33 cellular contexts compared by ENCODE assay signal in genomic region chr12:55499810-55500252, GRCh38. TPM values are rescaled to one million over a fixed set of nuclear protein-coding genes. Genes with fewer than 3 reads are reported as not detected.
A peak's percentile ranks its signal among the peaks of the same experiment; 100 is the strongest.
DNase-seq lines count a peak whose midpoint lies in the region; ATAC-seq and TF ChIP-seq lines count a peak whose summit lies in the region.
"Had no signal": no experiment of that assay in that cellular context is flagged by ENCODE, and none has a peak within 500 bp of the region (broad histone marks: within the 10 kb centered on the region; RNA-seq: fewer than 3 reads in every experiment).

No MANE protein-coding gene starts in this region.

- H3K9ac ChIP-seq in Loucy (ENCODE audit: low read depth, low read length, poor library complexity, severe bottlenecking) (no peak overlapping the region), endodermal cell (ENCODE audit: extremely low read depth, low read length, poor library complexity, severe bottlenecking) (no peak overlapping the region), smooth muscle cell (ENCODE audit: low read depth) (no peak overlapping the region)

- 87 to 100% methylated on average over 1 to 2 of the region's 2 CpGs for WGBS in endodermal cell (ENCODE audit: insufficient coverage in 1 of 2, insufficient read length in 1 of 2), 2 experiments
- 25% methylated on average over 2 of the region's 2 CpGs for whole genome bisulfite sequencing in smooth muscle cell (ENCODE audit: low lambda C conversion rate)

- H3K9me3 ChIP-seq in Loucy (ENCODE audit: insufficient read depth, low read depth, low read length) (no peaks in the 10 kb centered on the region), endodermal cell (ENCODE audit: control insufficient read depth, low read length) (no peaks in the 10 kb centered on the region), mucosa of descending colon (no peaks in the 10 kb centered on the region), smooth muscle cell (replicated peaks; ENCODE audit: low read depth) (no peaks in the 10 kb centered on the region)
- H3K9me3 ChIP-seq: gastroesophageal sphincter, psoas muscle, thoracic aorta had no signal

- H3K4me3 Mint-ChIP-seq in endodermal cell, result no peak overlapping the region
- H3K4me3 Mint-ChIP-seq: activated naive CD8-positive, alpha-beta T cell treated with anti-CD3 and anti-CD28 coated beads for 36 hours; natural killer cell; T-helper 17 cell had no signal

- H3K4me1 ChIP-seq in Loucy (ENCODE audit: insufficient read depth, low read length, poor library complexity, severe bottlenecking), result no peaks in the 10 kb centered on the region
- no peaks in the 10 kb centered on the region for H3K4me1 ChIP-seq in endodermal cell (ENCODE audit: control insufficient read depth, insufficient read depth, low read length)
- peaks cover 3% of the 10 kb centered on the region for H3K4me1 ChIP-seq in mucosa of descending colon (ENCODE audit: low read depth)
- H3K4me1 ChIP-seq in smooth muscle cell (ENCODE audit: low read depth), result no peaks in the 10 kb centered on the region
- H3K4me1 ChIP-seq: gastroesophageal sphincter, psoas muscle had no signal

- H3K36me3 ChIP-seq in Loucy (ENCODE audit: insufficient read depth, low read length) (no peaks in the 10 kb centered on the region), endodermal cell (ENCODE audit: control insufficient read depth, insufficient read depth, low read length) (no peaks in the 10 kb centered on the region), mucosa of descending colon (ENCODE audit: low read depth) (no peaks in the 10 kb centered on the region), smooth muscle cell (ENCODE audit: low read depth) (no peaks in the 10 kb centered on the region)
- H3K36me3 ChIP-seq: gastroesophageal sphincter, thoracic aorta, WERI-Rb-1 had no signal

- H3K27me3 ChIP-seq in Loucy (ENCODE audit: insufficient read depth, low read length, poor library complexity, severe bottlenecking), result no peaks in the 10 kb centered on the region
- H3K27me3 ChIP-seq in endodermal cell (ENCODE audit: control insufficient read depth, insufficient read depth, low read length, poor library complexity, severe bottlenecking), result no peaks in the 10 kb centered on the region
- no peaks in the 10 kb centered on the region for H3K27me3 ChIP-seq in smooth muscle cell (ENCODE audit: low read depth)
- H3K27me3 ChIP-seq: gastroesophageal sphincter had no signal

- H3K79me2 ChIP-seq in Loucy (ENCODE audit: insufficient read depth, low read length) (no peaks in the 10 kb centered on the region), smooth muscle cell (ENCODE audit: low read depth) (no peaks in the 10 kb centered on the region)

- H3F3A ChIP-seq in Loucy (ENCODE audit: low read depth) (no peaks in the 10 kb centered on the region), smooth muscle cell (ENCODE audit: low read depth) (no peaks in the 10 kb centered on the region)

- H3K27me3 Mint-ChIP-seq in endodermal cell (ENCODE audit: insufficient read depth), result peaks cover 3% of the 10 kb centered on the region

- H3K4me1 Mint-ChIP-seq in endodermal cell, result no peaks in the 10 kb centered on the region
- H3K4me1 Mint-ChIP-seq: activated naive CD8-positive, alpha-beta T cell treated with anti-CD3 and anti-CD28 coated beads for 36 hours; natural killer cell had no signal

- TF ChIP-seq CTCF in Loucy (conservative IDR thresholded peaks at IDR 0.05; ENCODE audit: low read length) (no peak), endodermal cell (conservative IDR thresholded peaks at IDR 0.05) (no peak), mucosa of descending colon (IDR thresholded peaks at IDR 0.05) (no peak), smooth muscle cell (IDR thresholded peaks at IDR 0.05; ENCODE audit: borderline replicate concordance, insufficient read depth, poor library complexity, severe bottlenecking) (no peak)

- no peak overlapping the region for H3K27ac Mint-ChIP-seq in endodermal cell
- H3K27ac Mint-ChIP-seq: activated naive CD8-positive, alpha-beta T cell treated with anti-CD3 and anti-CD28 coated beads for 36 hours; activated T-helper 2 cell treated with anti-CD3 and anti-CD28 coated beads, Interferon-gamma antibody, Interleukin-2, Interleukin-4, amounts not matched to agents 10 μg/mL and 5 μg/mL and 100 μg/mL, durations not matched to agents 14 hours and 24 hours and 36 hours; natural killer cell; T-helper 17 cell had no signal

- no peaks in the 10 kb centered on the region for H3K9me2 ChIP-seq in Loucy (replicated peaks; ENCODE audit: low read depth, low read length)

- H3K9me3 Mint-ChIP-seq in endodermal cell, result no peaks in the 10 kb centered on the region
- H3K9me3 Mint-ChIP-seq: activated naive CD8-positive, alpha-beta T cell treated with anti-CD3 and anti-CD28 coated beads for 36 hours; activated T-helper 2 cell treated with anti-CD3 and anti-CD28 coated beads, Interferon-gamma antibody, Interleukin-2, Interleukin-4, amounts not matched to agents 10 μg/mL and 5 μg/mL and 100 μg/mL, durations not matched to agents 14 hours and 24 hours and 36 hours; natural killer cell had no signal

- H3K4me3 ChIP-seq in Loucy (ENCODE audit: low read length, poor library complexity, severe bottlenecking) (no peak overlapping the region), endodermal cell (ENCODE audit: low read length) (no peak overlapping the region), mucosa of descending colon (no peak overlapping the region), smooth muscle cell (peak overlapping the region; percentile 20)
- H3K4me3 ChIP-seq: gastroesophageal sphincter, psoas muscle, thoracic aorta had no signal

- H4K20me1 ChIP-seq in Loucy (ENCODE audit: insufficient read depth, low read length, poor library complexity, severe bottlenecking) (no peaks in the 10 kb centered on the region), smooth muscle cell (ENCODE audit: low read depth) (no peaks in the 10 kb centered on the region)

- peak overlapping the region; percentile 78 for H3K27ac ChIP-seq in endodermal cell (ENCODE audit: low read depth, low read length)
- H3K27ac ChIP-seq in smooth muscle cell (ENCODE audit: low read depth), result no peak overlapping the region
- H3K27ac ChIP-seq: gastroesophageal sphincter, psoas muscle, thoracic aorta, WERI-Rb-1 had no signal

- H2AFZ ChIP-seq in Loucy (ENCODE audit: low read length) (peak overlapping the region; percentile 34; the same call in 1 of the 2 replicates), smooth muscle cell (ENCODE audit: low read depth) (no peak overlapping the region)

- DNase-seq in endodermal cell (no peak), mucosa of descending colon (peak in 1 of 3 donors; percentile 12), smooth muscle cell (lab: John Stamatoyannopoulos, UW; ENCODE audit: unreplicated experiment) (no peak), hippocampal formation (lab: John Stamatoyannopoulos, UW) (no peak), activated T-cell treated with anti-CD3 and anti-CD28 coated beads for 4 hours (no peak)
- DNase-seq: activated CD4-positive, alpha-beta T cell treated with anti-CD3 and anti-CD28 coated beads, Interleukin-2, amount 50 U/mL, for 1 hour; activated naive CD8-positive, alpha-beta T cell treated with anti-CD3 and anti-CD28 coated beads for 36 hours; cerebellar nuclear complex; DMS 273 treated with DMSO at 0.1 percent for 48 hours; effector CD4-positive, alpha-beta T cell; GDM1; HCEC 1CT; mesendoderm; natural killer cell; NCI-H1048; NCI-H187 treated with DMSO at 0.1 percent for 48 hours; NCI-H2227 treated with DMSO at 0.1 percent for 48 hours; PC-3; psoas muscle; SHP77 treated with DMSO at 0.1 percent for 48 hours; stimulated activated CD4-positive, alpha-beta T cell treated with anti-CD3 and anti-CD28 coated beads, Interleukin-2, amount 100 ng/mL, for 48 hours; stimulated activated naive CD4-positive, alpha-beta T cell; T-helper 17 cell; WERI-Rb-1 had no signal

- ATAC-seq in mucosa of descending colon, result peak; percentile 96
- ATAC-seq in HG03565 (IDR thresholded peaks at IDR 0.05; ENCODE audit: unreplicated experiment), result no peak
- ATAC-seq: esophagus mucosa, gastroesophageal sphincter, natural killer cell, PC-3, psoas muscle, T-helper 17 cell had no signal

- H3K4me2 ChIP-seq in Loucy (ENCODE audit: low read depth, low read length, poor library complexity, severe bottlenecking) (no peak overlapping the region), smooth muscle cell (peak overlapping the region; percentile 15)

- H3K36me3 Mint-ChIP-seq in endodermal cell (ENCODE audit: low read depth), result no peaks in the 10 kb centered on the region
- H3K36me3 Mint-ChIP-seq: activated naive CD8-positive, alpha-beta T cell treated with anti-CD3 and anti-CD28 coated beads for 36 hours; natural killer cell had no signal

- intact Hi-C loops in mucosa of descending colon (cut with DNase I, micrococcal nuclease), result no loop called here

RNA-seq across cellular contexts. Expression of gene OR6C68, which starts 7.7 kb away (rescaled TPM):
- total RNA-seq in endodermal cell (not detected), mucosa of descending colon (not detected), smooth muscle cell (not detected in 2 replicates)
- polyA plus RNA-seq in endodermal cell (2013, experiment 1 of 2), result not detected
- not detected for polyA plus RNA-seq in endodermal cell (2013, experiment 2 of 2)
- polyA plus RNA-seq in smooth muscle cell, result not detected in 2 replicates
- total RNA-seq: activated naive CD8-positive, alpha-beta T cell treated with anti-CD3 and anti-CD28 coated beads for 36 hours; activated T-helper 2 cell treated with anti-CD3 and anti-CD28 coated beads, Interferon-gamma antibody, Interleukin-2, Interleukin-4, amounts not matched to agents 10 μg/mL and 5 μg/mL and 100 μg/mL, durations not matched to agents 14 hours and 24 hours and 36 hours; esophagus mucosa; gastroesophageal sphincter; HT1080; kidney epithelial cell; LHCN-M2; natural killer cell; PC-3; psoas muscle; T-helper 17 cell; thoracic aorta had no signal
- polyA plus RNA-seq: psoas muscle had no signal

RNA-seq across cellular contexts. Expression of gene OR6C70, which starts 29.9 kb away (rescaled TPM):
- total RNA-seq in endodermal cell (not detected), mucosa of descending colon (not detected), smooth muscle cell (not detected in 2 replicates)
- polyA plus RNA-seq in endodermal cell (2013, experiment 1 of 2), result not detected
- polyA plus RNA-seq in endodermal cell (2013, experiment 2 of 2), result not detected
- polyA plus RNA-seq in smooth muscle cell, result not detected in 2 replicates
- total RNA-seq: activated naive CD8-positive, alpha-beta T cell treated with anti-CD3 and anti-CD28 coated beads for 36 hours; esophagus mucosa; gastroesophageal sphincter; HT1080; kidney epithelial cell; LHCN-M2; natural killer cell; PC-3; psoas muscle; thoracic aorta had no signal
- polyA plus RNA-seq: psoas muscle had no signal

RNA-seq across cellular contexts. Expression of gene OR6C4, which starts 49.6 kb away (rescaled TPM):
- total RNA-seq in endodermal cell (not detected), mucosa of descending colon (not detected), smooth muscle cell (not detected in 2 replicates)
- polyA plus RNA-seq in endodermal cell (2013, experiment 1 of 2), result not detected
- not detected for polyA plus RNA-seq in endodermal cell (2013, experiment 2 of 2)
- polyA plus RNA-seq in smooth muscle cell, result not detected in 2 replicates
- total RNA-seq: activated naive CD8-positive, alpha-beta T cell treated with anti-CD3 and anti-CD28 coated beads for 36 hours; activated T-helper 2 cell treated with anti-CD3 and anti-CD28 coated beads, Interferon-gamma antibody, Interleukin-2, Interleukin-4, amounts not matched to agents 10 μg/mL and 5 μg/mL and 100 μg/mL, durations not matched to agents 14 hours and 24 hours and 36 hours; esophagus mucosa; gastroesophageal sphincter; HT1080; kidney epithelial cell; LHCN-M2; natural killer cell; PC-3; psoas muscle; T-helper 17 cell; thoracic aorta had no signal
- polyA plus RNA-seq: psoas muscle had no signal

RNA-seq across cellular contexts. Expression of gene OR6C2, which starts 56.0 kb away (rescaled TPM):
- total RNA-seq in endodermal cell (not detected), mucosa of descending colon (not detected), smooth muscle cell (not detected in 2 replicates)
- polyA plus RNA-seq in endodermal cell (2013, experiment 1 of 2), result not detected
- polyA plus RNA-seq in endodermal cell (2013, experiment 2 of 2), result not detected
- not detected in 2 replicates for polyA plus RNA-seq in smooth muscle cell
- total RNA-seq: activated naive CD8-positive, alpha-beta T cell treated with anti-CD3 and anti-CD28 coated beads for 36 hours; activated T-helper 2 cell treated with anti-CD3 and anti-CD28 coated beads, Interferon-gamma antibody, Interleukin-2, Interleukin-4, amounts not matched to agents 10 μg/mL and 5 μg/mL and 100 μg/mL, durations not matched to agents 14 hours and 24 hours and 36 hours; gastroesophageal sphincter; HT1080; kidney epithelial cell; LHCN-M2; natural killer cell; PC-3; psoas muscle; T-helper 17 cell; thoracic aorta had no signal
- polyA plus RNA-seq: psoas muscle had no signal
